19 cellular contexts compared by ENCODE assay signal in the genomic region with DNA sequence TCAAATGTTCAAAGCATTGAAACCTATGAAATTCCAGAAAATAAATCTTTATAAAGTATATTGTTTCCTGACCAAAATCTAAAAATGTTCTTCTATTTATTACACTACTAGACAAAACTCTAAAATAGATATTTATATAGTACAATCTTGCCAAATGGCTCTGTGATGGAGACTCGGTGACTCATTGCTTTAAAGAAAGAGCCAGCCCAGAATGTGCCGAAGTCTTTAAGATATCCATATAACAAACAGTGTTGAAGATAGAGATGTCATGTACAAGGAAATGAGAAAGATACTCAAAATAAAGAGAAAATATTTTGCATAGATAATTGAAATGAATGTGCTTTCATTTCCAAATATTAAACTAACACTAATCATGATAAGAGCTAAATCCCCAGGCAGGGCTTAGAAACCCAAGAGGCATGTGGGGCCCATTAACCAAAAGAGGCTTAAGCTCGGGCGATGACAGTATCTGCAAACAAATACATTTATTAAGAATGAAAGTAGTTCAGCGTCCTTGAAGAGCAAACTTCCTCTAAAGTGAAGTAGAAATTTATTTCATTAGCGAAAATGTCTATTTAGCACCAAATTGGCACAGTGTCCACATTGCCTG.
"Had no signal": no experiment of that assay in that cellular context is flagged by ENCODE, and none has a peak within 500 bp of the region (broad histone marks: within the 10 kb centered on the region; RNA-seq: fewer than 3 reads in every experiment).

No MANE protein-coding gene starts in this region.

- H3K4me1 ChIP-seq: foreskin keratinocyte, prostate gland, right lobe of liver, spleen had no signal

- DNase-seq: activated CD4-positive, alpha-beta T cell treated with anti-CD3 and anti-CD28 coated beads, Interleukin-2, amount 50 U/mL, for 1 hour; activated gamma-delta T cell; activated T-cell treated with anti-CD3 and anti-CD28 coated beads, Interleukin-2, amount 50 U/mL, for 4 hours; aorta; effector memory CD4-positive, alpha-beta T cell; foreskin keratinocyte; mammary epithelial cell; occipital lobe; right lobe of liver; spleen; stimulated activated CD4-positive, alpha-beta T cell treated with anti-CD3 and anti-CD28 coated beads, Interleukin-2, amount 100 ng/mL, for 24 hours; stimulated activated naive CD4-positive, alpha-beta T cell; substantia nigra; T-helper 2 cell had no signal

- H3K36me3 ChIP-seq: prostate gland, right lobe of liver, spleen had no signal

- ATAC-seq: activated T-cell treated with anti-CD3 and anti-CD28 coated beads, Interleukin-2, amount 50 U/mL, for 4 hours; foreskin keratinocyte; left lobe of liver; natural killer cell treated with Interleukin-12 subunit alpha and Interleukin-12 subunit beta and Interleukin-15 and Interleukin-18, amount 100 ng/mL, for 72 hours; right lobe of liver had no signal

- H3K27me3 ChIP-seq: foreskin keratinocyte, right lobe of liver, spleen had no signal

- H3K4me3 ChIP-seq: coronary artery, prostate gland, right lobe of liver, spleen had no signal

- FAIRE-seq: islet of Langerhans had no signal

- H3K27ac ChIP-seq: coronary artery, foreskin keratinocyte, prostate gland, right lobe of liver, spleen had no signal

- H3K9me3 ChIP-seq: prostate gland, right lobe of liver had no signal
